In genomic region chr6:43974643-43975235, GRCh38 we compare ENCODE assay signal across 17 cellular contexts.
A peak's percentile ranks its signal among the peaks of the same experiment; 100 is the strongest.
DNase-seq lines count a peak whose midpoint lies in the region; ATAC-seq, FAIRE-seq and TF ChIP-seq lines count a peak whose summit lies in the region.
"Had no signal": no experiment of that assay in that cellular context is flagged by ENCODE, and none has a peak within 500 bp of the region (broad histone marks: within the 10 kb centered on the region; RNA-seq: fewer than 3 reads in every experiment).

No MANE protein-coding gene starts in this region.

- TF ChIP-seq POLR2A in prostate gland (IDR thresholded peaks at IDR 0.05): no peak

- H4K20me1 ChIP-seq in keratinocyte (ENCODE audit: control insufficient read depth, extremely low read depth, insufficient read depth, low read length): no peaks in the 10 kb centered on the region

- peaks cover 2% of the 10 kb centered on the region for H3K9me3 ChIP-seq in RWPE2 (ENCODE audit: severe bottlenecking)
- no peaks in the 10 kb centered on the region for H3K9me3 ChIP-seq in keratinocyte (ENCODE audit: control insufficient read depth, low read depth, low read length)
- no peaks in the 10 kb centered on the region for H3K9me3 ChIP-seq in prostate gland
- H3K9me3 ChIP-seq in colonic mucosa: no peaks in the 10 kb centered on the region
- H3K9me3 ChIP-seq: Caco-2, HAP-1 had no signal

- no peaks in the 10 kb centered on the region for H3K36me3 ChIP-seq in RWPE2 (ENCODE audit: low read depth)
- no peaks in the 10 kb centered on the region for H3K36me3 ChIP-seq in keratinocyte (ENCODE audit: control insufficient read depth in 2 of 2, extremely low read depth in 1 of 2, insufficient read depth in 2 of 2, low read length in 2 of 2)
- H3K36me3 ChIP-seq in prostate gland: no peaks in the 10 kb centered on the region
- no peaks in the 10 kb centered on the region for H3K36me3 ChIP-seq in colonic mucosa
- H3K36me3 ChIP-seq: HAP-1 had no signal

- TF ChIP-seq CTCF in RWPE2 (IDR thresholded peaks at IDR 0.05; ENCODE audit: poor library complexity, severe bottlenecking) (no peak), epithelial cell of esophagus (IDR thresholded peaks at IDR 0.05; ENCODE audit: insufficient read depth, low read depth, low read length, missing control alignments) (no peak), keratinocyte (optimal IDR thresholded peaks at IDR 0.05 in 1 of 3, IDR thresholded peaks at IDR 0.05 in 1 of 3, conservative IDR thresholded peaks at IDR 0.05 in 1 of 3; ENCODE audit: extremely low read depth in 1 of 3, insufficient read depth in 2 of 3, low read length in 3 of 3) (no peak), prostate gland (IDR thresholded peaks at IDR 0.05) (no peak), colonic mucosa (IDR thresholded peaks at IDR 0.05) (no peak)

- intact Hi-C loops in prostate gland (cut with DNase I) (loop anchor here (5.0 kb wide), 1 partner anchor 103 kb away; no protein-coding TSS in a partner anchor), colonic mucosa (cut with DNase I) (no loop called here)

- dilution Hi-C loops in keratinocyte (cut with MboI; ENCODE audit: extremely low pct_ligation_motif_present, low sequenced_read_pairs): no loop called here

- no peak overlapping the region for H2AFZ ChIP-seq in keratinocyte (ENCODE audit: control insufficient read depth, low read length)

- no peaks in the 10 kb centered on the region for H3K79me2 ChIP-seq in keratinocyte (ENCODE audit: control insufficient read depth, insufficient read depth, low read length)

- H3K9me1 ChIP-seq in keratinocyte (ENCODE audit: control insufficient read depth, extremely low read depth, insufficient read depth, low read length): no peaks in the 10 kb centered on the region

- no peak for FAIRE-seq in keratinocyte (lab: Jason Lieb, UNC)
- FAIRE-seq: A204.1, G401.6, GM12891, H1 had no signal

- H3K9ac ChIP-seq in keratinocyte (ENCODE audit: control insufficient read depth, extremely low read depth, insufficient read depth, low read length): no peak overlapping the region
- no peak overlapping the region for H3K9ac ChIP-seq in colonic mucosa (ENCODE audit: low read depth in 2 of 2, low read length in 2 of 2)

- no peaks in the 10 kb centered on the region for H3K27me3 ChIP-seq in RWPE2 (ENCODE audit: insufficient read depth, poor library complexity, severe bottlenecking)
- H3K27me3 ChIP-seq in keratinocyte (ENCODE audit: control insufficient read depth, extremely low read depth, insufficient read depth, low read length): no peaks in the 10 kb centered on the region
- no peaks in the 10 kb centered on the region for H3K27me3 ChIP-seq in prostate gland (replicated peaks; ENCODE audit: insufficient read depth)
- H3K27me3 ChIP-seq in colonic mucosa: no peaks in the 10 kb centered on the region

- no peak overlapping the region for H3K4me3 ChIP-seq in RWPE2 (ENCODE audit: severe bottlenecking)
- no peak overlapping the region for H3K4me3 ChIP-seq in epithelial cell of esophagus (ENCODE audit: low read length)
- no peak overlapping the region for H3K4me3 ChIP-seq in keratinocyte (ENCODE audit: control insufficient read depth in 2 of 3, extremely low read depth in 1 of 3, insufficient read depth in 2 of 3, low read depth in 1 of 3, low read length in 3 of 3)
- no peak overlapping the region for H3K4me3 ChIP-seq in prostate gland
- H3K4me3 ChIP-seq in colonic mucosa: no peak overlapping the region
- H3K4me3 ChIP-seq: HAP-1 had no signal

- peak; percentile 59 for DNase-seq in HCEC 1CT
- DNase-seq in RWPE2 (ENCODE audit: low spot score): no peak
- peak; percentile 24 for DNase-seq in epithelial cell of esophagus (ENCODE audit: low read depth)
- DNase-seq in keratinocyte (ENCODE audit: low read depth, low spot score): no peak
- DNase-seq in prostate gland (ENCODE audit: low spot score): no peak
- no peak for DNase-seq in colonic mucosa
- DNase-seq: Caco-2; CD8-positive, alpha-beta memory T cell; DMS53; KG1 had no signal

- peak overlapping the region; percentile 14 for H3K4me2 ChIP-seq in keratinocyte (ENCODE audit: control insufficient read depth, extremely low read depth, insufficient read depth, low read depth, low read length)

- H3K4me1 ChIP-seq in RWPE2 (ENCODE audit: insufficient read depth, poor library complexity, severe bottlenecking): peaks cover 55% of the 10 kb centered on the region
- H3K4me1 ChIP-seq in keratinocyte (ENCODE audit: control insufficient read depth, extremely low read depth, insufficient read depth, low read length): peaks cover 47% of the 10 kb centered on the region
- H3K4me1 ChIP-seq in prostate gland (replicated peaks): no peaks in the 10 kb centered on the region
- no peaks in the 10 kb centered on the region for H3K4me1 ChIP-seq in colonic mucosa
- H3K4me1 ChIP-seq: HAP-1 had no signal

- peak; percentile 35 for ATAC-seq in RWPE2 (ENCODE audit: low read depth)
- ATAC-seq in activated CD4-positive, CD25-positive, alpha-beta regulatory T cell treated with anti-CD3 and anti-CD28 coated beads, Interleukin-2, amount 50 U/mL, for 24 hours: no peak

- peak overlapping the region; percentile 83 for H3K27ac ChIP-seq in RWPE2 (ENCODE audit: poor library complexity, severe bottlenecking)
- no peak overlapping the region for H3K27ac ChIP-seq in keratinocyte (ENCODE audit: control insufficient read depth, insufficient read depth, low read length)
- no peak overlapping the region for H3K27ac ChIP-seq in prostate gland
- H3K27ac ChIP-seq in colonic mucosa: no peak overlapping the region
- H3K27ac ChIP-seq: HL-60 had no signal

- whole genome bisulfite sequencing in prostate gland: 73% methylated on average over 3 of the region's 3 CpGs

Comparison
In these comparisons a context has a peak if more than half of its experiments do, and no peak if none do; other contexts are left out.
1. DNase-seq: peak in HCEC 1CT (single experiment) and epithelial cell of esophagus (single experiment); none in RWPE2 (single experiment), keratinocyte (single experiment), prostate gland (single experiment) and colonic mucosa (single experiment).